ENCODE assay signal across 8 cellular contexts in the genomic region with DNA sequence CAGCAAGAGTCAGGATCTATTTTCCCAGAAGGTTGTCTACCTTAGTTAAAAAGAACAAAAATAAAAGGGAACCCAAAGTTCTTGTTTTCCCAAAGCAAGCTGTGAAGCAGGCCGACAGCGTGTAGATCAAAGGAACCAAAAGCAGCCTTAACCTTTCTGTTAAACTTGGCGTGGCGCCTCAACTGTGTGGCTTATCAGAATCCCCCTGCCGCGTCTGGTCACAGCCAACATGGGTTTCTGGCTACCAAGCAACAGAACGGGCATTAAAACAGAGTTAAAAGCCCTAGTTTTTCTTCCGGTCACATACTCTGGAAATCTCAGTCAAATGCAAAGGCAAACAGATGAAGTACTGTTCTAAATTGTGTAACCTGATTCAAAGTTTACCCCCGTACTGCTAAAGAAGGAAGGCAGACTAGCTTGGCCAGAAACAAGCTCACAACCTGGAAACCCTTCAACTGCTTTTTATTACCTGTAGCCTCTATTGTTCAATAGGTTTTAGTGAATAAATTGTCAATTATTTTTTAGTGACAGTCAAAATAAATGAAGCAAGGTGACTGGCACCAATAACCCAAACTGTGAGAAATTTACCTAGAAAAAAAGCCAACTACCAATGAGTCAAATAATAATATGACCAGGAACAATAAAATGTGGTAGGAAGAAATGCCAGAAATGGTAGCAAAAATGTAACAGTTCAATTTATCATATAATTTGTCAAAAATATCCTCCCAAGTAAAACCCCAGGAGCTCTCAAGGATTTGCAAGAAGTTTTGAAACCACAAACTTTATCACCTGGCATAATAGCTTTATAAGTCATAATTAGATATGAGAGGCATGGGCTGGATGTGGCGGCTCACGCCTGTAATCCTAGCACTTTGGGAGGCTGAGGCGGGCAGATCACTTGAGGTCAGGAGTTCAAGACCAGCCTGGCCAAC. TPM values are rescaled to one million over a fixed set of nuclear protein-coding genes. Genes with fewer than 3 reads are reported as not detected.
A peak's percentile ranks its signal among the peaks of the same experiment; 100 is the strongest.
DNase-seq lines count a peak whose midpoint lies in the region; ATAC-seq and TF ChIP-seq lines count a peak whose summit lies in the region.

No MANE protein-coding gene starts in this region.

- no peaks in the 10 kb centered on the region for H3K9me3 Mint-ChIP-seq in activated CD4-positive, alpha-beta T cell treated with anti-CD3 and anti-CD28 coated beads for 36 hours (ENCODE audit: low read depth)

- H3K27me3 Mint-ChIP-seq in activated CD4-positive, alpha-beta T cell treated with anti-CD3 and anti-CD28 coated beads for 36 hours, result no peaks in the 10 kb centered on the region

- peak overlapping the region; percentile 44 for H3K4me3 Mint-ChIP-seq in activated CD4-positive, alpha-beta T cell treated with anti-CD3 and anti-CD28 coated beads for 36 hours

- H3K4me1 Mint-ChIP-seq in activated CD4-positive, alpha-beta T cell treated with anti-CD3 and anti-CD28 coated beads for 36 hours, result peaks cover 15% of the 10 kb centered on the region

- POLR2A ChIA-PET in activated CD4-positive, alpha-beta T cell treated with anti-CD3 and anti-CD28 coated beads for 36 hours (lab: Charles Lee), result no interaction called here

- peaks cover 1% of the 10 kb centered on the region for H3K36me3 Mint-ChIP-seq in activated CD4-positive, alpha-beta T cell treated with anti-CD3 and anti-CD28 coated beads for 36 hours (ENCODE audit: low read depth)

- intact Hi-C loops in activated CD4-positive, alpha-beta T cell treated with anti-CD3 and anti-CD28 coated beads for 36 hours (cut with DNase I, micrococcal nuclease), result no loop called here
- intact Hi-C loops in ascending aorta (cut with DNase I), result no loop called here

- H3K27me3 ChIP-seq in ascending aorta, result no peaks in the 10 kb centered on the region

- peak overlapping the region; percentile 39 for H3K27ac Mint-ChIP-seq in activated CD4-positive, alpha-beta T cell treated with anti-CD3 and anti-CD28 coated beads for 36 hours

- peak overlapping the region in 1 of 2 donors; percentile 20 for H3K27ac ChIP-seq in ascending aorta

- TF ChIP-seq CTCF in ascending aorta (IDR thresholded peaks at IDR 0.05), result no peak

- DNase-seq in CD1c-positive myeloid dendritic cell (ENCODE audit: extremely low spot score), result peak; percentile 21
- DNase-seq in HUDEP-2 (lab: John Stamatoyannopoulos, UW; ENCODE audit: unreplicated experiment in 76 of 76), result peak in 74 of 76 experiments; percentile 14 to 92 (median 79)
- DNase-seq in activated CD4-positive, alpha-beta T cell treated with anti-CD3 and anti-CD28 coated beads for 36 hours, result peak; percentile 63
- DNase-seq in foreskin melanocyte, result peak; percentile 66
- DNase-seq in stimulated activated CD4-positive, alpha-beta T cell treated with anti-CD3 and anti-CD28 coated beads, Interleukin-4, amount 100 ng/mL, for 1 hour, result peak; percentile 16
- no peak for DNase-seq in ascending aorta (ENCODE audit: low spot score in 2 of 2)
- no peak for DNase-seq in NCI-H146 (lab: John Stamatoyannopoulos, UW)

- no peaks in the 10 kb centered on the region for H3K36me3 ChIP-seq in ascending aorta

- H3K4me1 ChIP-seq in ascending aorta, result peaks cover 0 to 2% of the 10 kb centered on the region in 2 donors

- H3K9me3 ChIP-seq in ascending aorta, result no peaks in the 10 kb centered on the region

- H3K4me3 ChIP-seq in ascending aorta, result peak overlapping the region in 1 of 2 donors; percentile 10

- CTCF ChIA-PET in activated CD4-positive, alpha-beta T cell treated with anti-CD3 and anti-CD28 coated beads for 36 hours (lab: Charles Lee), result no interaction called here

- ATAC-seq in activated CD4-positive, alpha-beta T cell treated with anti-CD3 and anti-CD28 coated beads for 36 hours, result peak; percentile 69
- no peak for ATAC-seq in GM21723 (IDR thresholded peaks at IDR 0.05; ENCODE audit: unreplicated experiment)

RNA-seq across cellular contexts. Expression of a gene that starts 21.4 kb away (rescaled TPM):
- total RNA-seq in activated CD4-positive, alpha-beta T cell treated with anti-CD3 and anti-CD28 coated beads for 36 hours, result 1 to 10 TPM; 5.5 to 7.5 TPM
- 10.1 TPM for total RNA-seq in ascending aorta

Comparison
In these comparisons a context has a peak if more than half of its experiments do, and no peak if none do; other contexts are left out.
1. DNase-seq: peak in CD1c-positive myeloid dendritic cell (single experiment), HUDEP-2 (74 of 76), activated CD4-positive, alpha-beta T cell treated with anti-CD3 and anti-CD28 coated beads for 36 hours (single experiment), foreskin melanocyte (single experiment) and stimulated activated CD4-positive, alpha-beta T cell treated with anti-CD3 and anti-CD28 coated beads, Interleukin-4, amount 100 ng/mL, for 1 hour (single experiment); none in ascending aorta (0 of 2) and NCI-H146 (single experiment).